In genomic region chr5:73654861-73655318, GRCh38 we compare ENCODE assay signal across 13 cellular contexts. TPM values are rescaled to one million over a fixed set of nuclear protein-coding genes. Genes with fewer than 3 reads are reported as not detected.
A peak's percentile ranks its signal among the peaks of the same experiment; 100 is the strongest.
DNase-seq lines count a peak whose midpoint lies in the region; TF ChIP-seq lines count a peak whose summit lies in the region.
"Had no signal": no experiment of that assay in that cellular context is flagged by ENCODE, and none has a peak within 500 bp of the region (broad histone marks: within the 10 kb centered on the region; RNA-seq: fewer than 3 reads in every experiment).

No MANE protein-coding gene starts in this region.

- H3K9me2 ChIP-seq in PC-9 (ENCODE audit: insufficient read depth), result no peaks in the 10 kb centered on the region; the same call in 1 of the 2 replicates

- H3K36me3 ChIP-seq in PC-9 (ENCODE audit: low read depth), result peaks cover 8% of the 10 kb centered on the region; the same call in 1 of the 2 replicates
- no peaks in the 10 kb centered on the region for H3K36me3 ChIP-seq in esophagus (ENCODE audit: control insufficient read depth in 2 of 2, insufficient read depth in 2 of 2, low read length in 1 of 2)
- H3K36me3 ChIP-seq in smooth muscle cell (ENCODE audit: low read depth), result no peaks in the 10 kb centered on the region
- H3K36me3 ChIP-seq: left ventricle myocardium inferior, sigmoid colon had no signal

- H2AFZ ChIP-seq in PC-9 (no peak overlapping the region), smooth muscle cell (ENCODE audit: low read depth) (no peak overlapping the region)

- in situ Hi-C loops in G401 (cut with HindIII; ENCODE audit: low sequenced_read_pairs), result no loop called here

- POLR2A ChIA-PET in PC-9 (lab: Charles Lee; ENCODE audit: unreplicated experiment), result interaction anchor here (0.6 to 0.9 kb wide), 5 partner anchors 12 to 1258 kb away, joined by 3 to 8 read pairs (median 5); no protein-coding TSS in a partner anchor

- DNase-seq in G401 (ENCODE audit: low spot score) (peak; percentile 15), PC-9 (no peak), pons (ENCODE audit: low spot score) (peak; percentile 97), smooth muscle cell (lab: John Stamatoyannopoulos, UW; ENCODE audit: unreplicated experiment) (no peak), NCI-H2107 treated with DMSO at 0.1 percent for 48 hours (lab: John Stamatoyannopoulos, UW; ENCODE audit: unreplicated experiment) (no peak), MV-4-11 (lab: John Stamatoyannopoulos, UW) (no peak)
- DNase-seq in activated CD8-positive, alpha-beta memory T cell treated with anti-CD3 and anti-CD28 coated beads, Interleukin-2, amount 50 U/mL, for 48 hours, result no peak
- DNase-seq: activated CD4-positive, alpha-beta T cell treated with anti-CD3 and anti-CD28 coated beads for 4 hours; left ventricle myocardium inferior; sigmoid colon; stimulated activated naive CD4-positive, alpha-beta T cell treated with Interleukin-2 at 50 U/mL for 16 hours; T-helper 2 cell had no signal

- H3K4me3 ChIP-seq in PC-9 (no peak overlapping the region), esophagus (ENCODE audit: low read depth in 1 of 2, low read length in 2 of 2) (no peak overlapping the region), smooth muscle cell (no peak overlapping the region)
- H3K4me3 ChIP-seq: left ventricle myocardium inferior, sigmoid colon had no signal

- intact Hi-C loops in PC-9 (cut with micrococcal nuclease; ENCODE audit: unreplicated experiment), result loop anchor here (1.0 to 10.0 kb wide), 4 partner anchors 17 to 60 kb away; no protein-coding TSS in a partner anchor

- WGBS in esophagus, 2 donors, result 34 to 44% methylated on average over 2 of the region's 2 CpGs
- 86% methylated on average over 2 of the region's 2 CpGs for WGBS in smooth muscle cell (ENCODE audit: low lambda C conversion rate)

- no peak overlapping the region for H3K9ac ChIP-seq in smooth muscle cell (ENCODE audit: low read depth)

- TF ChIP-seq CTCF in PC-9 (conservative IDR thresholded peaks at IDR 0.05) (no peak), smooth muscle cell (IDR thresholded peaks at IDR 0.05; ENCODE audit: borderline replicate concordance, insufficient read depth, poor library complexity, severe bottlenecking) (no peak)

- peak overlapping the region; percentile 67 for H3K4me2 ChIP-seq in PC-9
- H3K4me2 ChIP-seq in smooth muscle cell, result no peak overlapping the region

- H3K27me3 ChIP-seq in PC-9 (ENCODE audit: insufficient read depth, low read depth), result no peaks in the 10 kb centered on the region
- no peaks in the 10 kb centered on the region for H3K27me3 ChIP-seq in esophagus (ENCODE audit: control insufficient read depth in 1 of 2, insufficient read depth in 2 of 2, low read length in 2 of 2)
- H3K27me3 ChIP-seq in smooth muscle cell (ENCODE audit: low read depth), result peaks cover 27% of the 10 kb centered on the region
- H3K27me3 ChIP-seq: sigmoid colon had no signal

- CTCF ChIA-PET in PC-9 (lab: Charles Lee), result no interaction called here

- H3K27ac ChIP-seq in PC-9, result peak overlapping the region; percentile 96
- peak overlapping the region; percentile 77 to 94 for H3K27ac ChIP-seq in esophagus (ENCODE audit: low read depth in 2 of 2, low read length in 1 of 2)
- no peak overlapping the region for H3K27ac ChIP-seq in smooth muscle cell (ENCODE audit: low read depth)
- H3K27ac ChIP-seq: left ventricle myocardium inferior, sigmoid colon had no signal

- H3K9me3 ChIP-seq in PC-9 (ENCODE audit: insufficient read depth, low read depth) (no peaks in the 10 kb centered on the region), esophagus (ENCODE audit: control insufficient read depth in 2 of 2, insufficient read depth in 1 of 2, low read depth in 1 of 2, low read length in 1 of 2) (no peaks in the 10 kb centered on the region), smooth muscle cell (replicated peaks; ENCODE audit: low read depth) (no peaks in the 10 kb centered on the region)
- H3K9me3 ChIP-seq: left ventricle myocardium inferior, sigmoid colon had no signal

- peaks cover 46% of the 10 kb centered on the region for H3F3A ChIP-seq in PC-9 (ENCODE audit: insufficient read depth, low read depth)
- H3F3A ChIP-seq in smooth muscle cell (ENCODE audit: low read depth), result no peaks in the 10 kb centered on the region

- peaks cover 96% of the 10 kb centered on the region for H3K79me2 ChIP-seq in PC-9 (ENCODE audit: low read depth)
- no peaks in the 10 kb centered on the region for H3K79me2 ChIP-seq in smooth muscle cell (ENCODE audit: low read depth)

- H3K4me1 ChIP-seq in PC-9 (replicated peaks; ENCODE audit: insufficient read depth), result peaks cover 64% of the 10 kb centered on the region
- H3K4me1 ChIP-seq in esophagus (ENCODE audit: control insufficient read depth in 2 of 2, insufficient read depth in 2 of 2, low read length in 1 of 2), result peaks cover 2 to 9% of the 10 kb centered on the region in 2 donors
- no peaks in the 10 kb centered on the region for H3K4me1 ChIP-seq in smooth muscle cell (ENCODE audit: low read depth)
- H3K4me1 ChIP-seq: left ventricle myocardium inferior, sigmoid colon had no signal

- H4K20me1 ChIP-seq in PC-9 (ENCODE audit: insufficient read depth) (no peaks in the 10 kb centered on the region), smooth muscle cell (ENCODE audit: low read depth) (no peaks in the 10 kb centered on the region)

- BruUV-seq in PC-9 (replicated peaks; lab: Mats Ljungman, UMichigan), result TSS peak; percentile 32

RNA-seq across cellular contexts. Expression of gene ARHGEF28, which starts 28.9 kb away (rescaled TPM):
- total RNA-seq in G401 (2014; rRNA removed; shearing (Covaris generic)), result 0.03 and 0.98 TPM in 2 replicates
- total RNA-seq in PC-9 (2021) (62.5 and 77.5 TPM in 2 replicates), smooth muscle cell (0.63 and 0.90 TPM in 2 replicates)
- polyA plus RNA-seq in esophagus (1 to 10 TPM; 5.9 to 6.5 TPM), smooth muscle cell (0.19 and 0.24 TPM in 2 replicates)

Comparison
In these comparisons a context has a peak if more than half of its experiments do, and no peak if none do; other contexts are left out.
1. DNase-seq: peak in G401 (single experiment) and pons (single experiment); none in PC-9 (0 of 2), smooth muscle cell (single experiment), activated CD8-positive, alpha-beta memory T cell treated with anti-CD3 and anti-CD28 coated beads, Interleukin-2, amount 50 U/mL, for 48 hours (single experiment), NCI-H2107 treated with DMSO at 0.1 percent for 48 hours (single experiment) and MV-4-11 (single experiment).
2. RNA of gene ARHGEF28, which starts 28.9 kb away (total RNA-seq): 62.5 to 77.5 TPM in PC-9; 0.63 to 0.90 TPM in smooth muscle cell and 0.03 to 0.98 TPM in G401; every median in the first group is over 10 times any median in the second.